1 cellular context compared by ENCODE assay signal in the genomic region with DNA sequence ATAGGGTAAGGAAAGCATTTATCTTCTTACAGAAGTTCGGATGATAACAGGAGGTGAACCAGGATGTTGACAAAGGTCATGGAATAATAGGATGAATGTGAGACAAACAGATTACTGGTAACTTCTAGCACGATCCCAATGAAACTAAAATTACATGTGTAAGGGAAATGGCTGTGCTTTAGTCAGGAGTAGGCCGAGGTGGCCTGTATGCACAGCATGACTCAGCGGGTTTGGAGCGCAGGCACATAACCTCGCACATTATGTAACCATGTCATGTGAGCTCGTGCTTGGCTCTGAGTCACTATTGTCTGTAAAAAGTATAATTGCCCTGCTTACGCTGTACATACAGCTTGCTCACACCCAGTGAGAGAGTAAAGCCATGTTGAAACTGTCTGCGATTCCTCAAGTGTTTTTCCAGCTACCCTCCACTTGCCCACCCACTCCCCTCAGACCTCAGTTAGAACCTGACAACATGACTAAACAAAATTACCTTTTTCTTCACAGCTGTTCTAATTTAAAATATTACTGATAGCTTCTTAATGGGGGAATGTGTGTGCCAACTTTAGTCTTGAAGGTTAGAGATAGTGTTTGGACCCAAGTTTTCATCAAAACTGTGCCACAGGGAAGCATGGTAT.
TF ChIP-seq lines count a peak whose summit lies in the region.

No MANE protein-coding gene starts in this region.

TF ChIP-seq in K562, 482 proteins besides CTCF, POLR2A, EP300 and RAD21 (continued from another document):
- no peak for TF ChIP-seq KLF16 (IDR thresholded peaks at IDR 0.05)
- no peak for TF ChIP-seq FOXA1 (IDR thresholded peaks at IDR 0.05; ENCODE audit: borderline replicate concordance)
- TF ChIP-seq RAD51 (IDR thresholded peaks at IDR 0.05; ENCODE audit: borderline replicate concordance, low read depth) = peak; percentile 17; the same call in 1 of the 2 replicates
- TF ChIP-seq EZH2 (IDR thresholded peaks at IDR 0.05; ENCODE audit: borderline replicate concordance, low read depth, low read length) = no peak
- no peak for TF ChIP-seq HNRNPLL (IDR thresholded peaks at IDR 0.05; ENCODE audit: low read depth, low read length, poor library complexity, severe bottlenecking)
- TF ChIP-seq POLR2B (IDR thresholded peaks at IDR 0.05; ENCODE audit: low read depth, partially characterized antibody) = no peak
- TF ChIP-seq BDP1 (IDR thresholded peaks at IDR 0.05; ENCODE audit: insufficient read depth, insufficient read length) = no peak
- TF ChIP-seq CREBBP (IDR thresholded peaks at IDR 0.05; ENCODE audit: low read depth, low read length) = no peak
- 0 out of 2 replicates have a peak, but pooled peaks have one; percentile 49 for TF ChIP-seq ZNF354B (CRISPR knock-in tag; IDR thresholded peaks at IDR 0.05)
- TF ChIP-seq, protein P1, sequence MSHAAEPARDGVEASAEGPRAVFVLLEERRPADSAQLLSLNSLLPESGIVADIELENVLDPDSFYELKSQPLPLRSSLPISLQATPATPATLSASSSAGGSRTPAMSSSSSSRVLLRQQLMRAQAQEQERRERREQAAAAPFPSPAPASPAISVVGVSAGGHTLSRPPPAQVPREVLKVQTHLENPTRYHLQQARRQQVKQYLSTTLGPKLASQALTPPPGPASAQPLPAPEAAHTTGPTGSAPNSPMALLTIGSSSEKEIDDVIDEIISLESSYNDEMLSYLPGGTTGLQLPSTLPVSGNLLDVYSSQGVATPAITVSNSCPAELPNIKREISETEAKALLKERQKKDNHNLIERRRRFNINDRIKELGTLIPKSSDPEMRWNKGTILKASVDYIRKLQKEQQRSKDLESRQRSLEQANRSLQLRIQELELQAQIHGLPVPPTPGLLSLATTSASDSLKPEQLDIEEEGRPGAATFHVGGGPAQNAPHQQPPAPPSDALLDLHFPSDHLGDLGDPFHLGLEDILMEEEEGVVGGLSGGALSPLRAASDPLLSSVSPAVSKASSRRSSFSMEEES (CRISPR knock-in tag; IDR thresholded peaks at IDR 0.05) = no peak
- peak; percentile 14 for TF ChIP-seq HDAC3 (IDR thresholded peaks at IDR 0.05; ENCODE audit: borderline replicate concordance, partially characterized antibody)
- TF ChIP-seq, protein P2, sequence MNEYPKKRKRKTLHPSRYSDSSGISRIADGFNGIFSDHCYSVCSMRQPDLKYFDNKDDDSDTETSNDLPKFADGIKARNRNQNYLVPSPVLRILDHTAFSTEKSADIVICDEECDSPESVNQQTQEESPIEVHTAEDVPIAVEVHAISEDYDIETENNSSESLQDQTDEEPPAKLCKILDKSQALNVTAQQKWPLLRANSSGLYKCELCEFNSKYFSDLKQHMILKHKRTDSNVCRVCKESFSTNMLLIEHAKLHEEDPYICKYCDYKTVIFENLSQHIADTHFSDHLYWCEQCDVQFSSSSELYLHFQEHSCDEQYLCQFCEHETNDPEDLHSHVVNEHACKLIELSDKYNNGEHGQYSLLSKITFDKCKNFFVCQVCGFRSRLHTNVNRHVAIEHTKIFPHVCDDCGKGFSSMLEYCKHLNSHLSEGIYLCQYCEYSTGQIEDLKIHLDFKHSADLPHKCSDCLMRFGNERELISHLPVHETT (CRISPR knock-in tag; conservative IDR thresholded peaks at IDR 0.05 in 1 of 2, IDR thresholded peaks at IDR 0.05 in 1 of 2) = peak in 1 of 2 experiments; percentile 44; a peak in 1 of 4 replicates
- TF ChIP-seq, protein P3, sequence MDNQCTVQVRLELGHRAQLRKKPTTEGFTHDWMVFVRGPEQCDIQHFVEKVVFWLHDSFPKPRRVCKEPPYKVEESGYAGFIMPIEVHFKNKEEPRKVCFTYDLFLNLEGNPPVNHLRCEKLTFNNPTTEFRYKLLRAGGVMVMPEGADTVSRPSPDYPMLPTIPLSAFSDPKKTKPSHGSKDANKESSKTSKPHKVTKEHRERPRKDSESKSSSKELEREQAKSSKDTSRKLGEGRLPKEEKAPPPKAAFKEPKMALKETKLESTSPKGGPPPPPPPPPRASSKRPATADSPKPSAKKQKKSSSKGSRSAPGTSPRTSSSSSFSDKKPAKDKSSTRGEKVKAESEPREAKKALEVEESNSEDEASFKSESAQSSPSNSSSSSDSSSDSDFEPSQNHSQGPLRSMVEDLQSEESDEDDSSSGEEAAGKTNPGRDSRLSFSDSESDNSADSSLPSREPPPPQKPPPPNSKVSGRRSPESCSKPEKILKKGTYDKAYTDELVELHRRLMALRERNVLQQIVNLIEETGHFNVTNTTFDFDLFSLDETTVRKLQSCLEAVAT (IDR thresholded peaks at IDR 0.05) = no peak
- no peak for TF ChIP-seq SAFB2 (IDR thresholded peaks at IDR 0.05; ENCODE audit: borderline replicate concordance, low read depth, low read length, severe bottlenecking)
- TF ChIP-seq NRF1 (conservative IDR thresholded peaks at IDR 0.05 in 1 of 2, IDR thresholded peaks at IDR 0.05 in 1 of 2) = no peak
- peak; percentile 71 for TF ChIP-seq CEBPB (tag; IDR thresholded peaks at IDR 0.05)
- no peak for TF ChIP-seq CBFA2T2 (conservative IDR thresholded peaks at IDR 0.05)
- no peak for TF ChIP-seq PHF20 (IDR thresholded peaks at IDR 0.05; ENCODE audit: partially characterized antibody)
- 0 out of 2 replicates have a peak, but pooled peaks have one; percentile 15 for TF ChIP-seq NCOA1 (IDR thresholded peaks at IDR 0.05; ENCODE audit: low read depth)
- 0 out of 2 replicates have a peak, but pooled peaks have one; percentile 22 for TF ChIP-seq NBN (IDR thresholded peaks at IDR 0.05; ENCODE audit: low read depth)
- TF ChIP-seq, protein P4, sequence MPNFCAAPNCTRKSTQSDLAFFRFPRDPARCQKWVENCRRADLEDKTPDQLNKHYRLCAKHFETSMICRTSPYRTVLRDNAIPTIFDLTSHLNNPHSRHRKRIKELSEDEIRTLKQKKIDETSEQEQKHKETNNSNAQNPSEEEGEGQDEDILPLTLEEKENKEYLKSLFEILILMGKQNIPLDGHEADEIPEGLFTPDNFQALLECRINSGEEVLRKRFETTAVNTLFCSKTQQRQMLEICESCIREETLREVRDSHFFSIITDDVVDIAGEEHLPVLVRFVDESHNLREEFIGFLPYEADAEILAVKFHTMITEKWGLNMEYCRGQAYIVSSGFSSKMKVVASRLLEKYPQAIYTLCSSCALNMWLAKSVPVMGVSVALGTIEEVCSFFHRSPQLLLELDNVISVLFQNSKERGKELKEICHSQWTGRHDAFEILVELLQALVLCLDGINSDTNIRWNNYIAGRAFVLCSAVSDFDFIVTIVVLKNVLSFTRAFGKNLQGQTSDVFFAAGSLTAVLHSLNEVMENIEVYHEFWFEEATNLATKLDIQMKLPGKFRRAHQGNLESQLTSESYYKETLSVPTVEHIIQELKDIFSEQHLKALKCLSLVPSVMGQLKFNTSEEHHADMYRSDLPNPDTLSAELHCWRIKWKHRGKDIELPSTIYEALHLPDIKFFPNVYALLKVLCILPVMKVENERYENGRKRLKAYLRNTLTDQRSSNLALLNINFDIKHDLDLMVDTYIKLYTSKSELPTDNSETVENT (CRISPR knock-in tag; IDR thresholded peaks at IDR 0.05) = no peak
- TF ChIP-seq ZNF778 (CRISPR knock-in tag; IDR thresholded peaks at IDR 0.05) = no peak
